Comparison of ENCODE assay signal across 2 cellular contexts in genomic region chr7:140325600-140325999, GRCh38.
TF ChIP-seq lines count a peak whose summit lies in the region.

No MANE protein-coding gene starts in this region.

TF ChIP-seq in HepG2, 621 proteins besides CTCF, POLR2A, EP300 and RAD21:
- no peak for TF ChIP-seq SIX4 (CRISPR knock-in tag; IDR thresholded peaks at IDR 0.05)
- TF ChIP-seq ZBTB38 (CRISPR knock-in tag; IDR thresholded peaks at IDR 0.05), result 0 out of 2 replicates have a peak, but pooled peaks have one; percentile 23
- TF ChIP-seq, protein P1, sequence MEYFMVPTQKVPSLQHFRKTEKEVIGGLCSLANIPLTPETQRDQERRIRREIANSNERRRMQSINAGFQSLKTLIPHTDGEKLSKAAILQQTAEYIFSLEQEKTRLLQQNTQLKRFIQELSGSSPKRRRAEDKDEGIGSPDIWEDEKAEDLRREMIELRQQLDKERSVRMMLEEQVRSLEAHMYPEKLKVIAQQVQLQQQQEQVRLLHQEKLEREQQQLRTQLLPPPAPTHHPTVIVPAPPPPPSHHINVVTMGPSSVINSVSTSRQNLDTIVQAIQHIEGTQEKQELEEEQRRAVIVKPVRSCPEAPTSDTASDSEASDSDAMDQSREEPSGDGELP (IDR thresholded peaks at IDR 0.05; ENCODE audit: borderline replicate concordance, low read depth), result 0 out of 2 replicates have a peak, but pooled peaks have one; percentile 18

TF ChIP-seq in K562, 482 proteins besides CTCF, POLR2A, EP300 and RAD21:
- peak; percentile 35; the same call in 1 of the 2 replicates for TF ChIP-seq EHMT2 (IDR thresholded peaks at IDR 0.05)
- no peak for TF ChIP-seq MTA3 (IDR thresholded peaks at IDR 0.05; ENCODE audit: borderline replicate concordance)
- TF ChIP-seq SMAD4 (CRISPR knock-in tag; conservative IDR thresholded peaks at IDR 0.05), result no peak
